18 cellular contexts compared by ENCODE assay signal in genomic region chr1:151408891-151409290, GRCh38. TPM values are rescaled to one million over a fixed set of nuclear protein-coding genes. Genes with fewer than 3 reads are reported as not detected.
DNase-seq lines count a peak whose midpoint lies in the region; ATAC-seq and TF ChIP-seq lines count a peak whose summit lies in the region.
"Had no signal": no experiment of that assay in that cellular context is flagged by ENCODE, and none has a peak within 500 bp of the region (broad histone marks: within the 10 kb centered on the region; RNA-seq: fewer than 3 reads in every experiment).

No MANE protein-coding gene starts in this region.

- no peak overlapping the region for H3K4me3 ChIP-seq in AG10803 (ENCODE audit: low read length)
- H3K4me3 ChIP-seq: PC-9 had no signal

- DNase-seq in AG10803 (ENCODE audit: low read depth): peak; percentile 8
- DNase-seq in EH (ENCODE audit: low read depth): peak; percentile 33
- DNase-seq in mesothelial cell of epicardium (ENCODE audit: low spot score in 2 of 2, unreplicated experiment in 2 of 2): no peak
- DNase-seq in sciatic nerve (ENCODE audit: low spot score): no peak
- DNase-seq: Caco-2; CD4-positive, CD25-positive, alpha-beta regulatory T cell; NCI-H1048; NCI-H1436 treated with DMSO at 0.1 percent for 48 hours; NCI-H2029 treated with DMSO at 0.1 percent for 48 hours; NCI-H2171 treated with DMSO at 0.1 percent for 48 hours; NCI-H510A; NCI-H774; PC-9 had no signal

- intact Hi-C loops in sciatic nerve (cut with DNase I): no loop called here

- ATAC-seq in activated T-helper 17 cell treated with anti-CD3 and anti-CD28 coated beads, Interleukin-2, amount 50 U/mL, for 72 hours (replicated peaks): no peak
- ATAC-seq in sciatic nerve: no peak
- ATAC-seq in GM18870 (IDR thresholded peaks at IDR 0.05; ENCODE audit: unreplicated experiment): no peak
- ATAC-seq in HG03469 (IDR thresholded peaks at IDR 0.05; ENCODE audit: unreplicated experiment): no peak
- ATAC-seq: HepG2 had no signal

- TF ChIP-seq CTCF in AG10803 (conservative IDR thresholded peaks at IDR 0.05; ENCODE audit: low read length) (no peak), mesothelial cell of epicardium (IDR thresholded peaks at IDR 0.05; ENCODE audit: unreplicated experiment) (no peak)

- no peaks in the 10 kb centered on the region for H3K27me3 Mint-ChIP-seq in activated T-helper 17 cell treated with anti-CD3 and anti-CD28 coated beads, Interleukin-2, amount 50 U/mL, for 72 hours
- no peaks in the 10 kb centered on the region for H3K27me3 Mint-ChIP-seq in mesothelial cell of epicardium (ENCODE audit: low read depth)
- H3K27me3 Mint-ChIP-seq: B cell; CD4-positive, CD25-positive, alpha-beta regulatory T cell had no signal

- no peak overlapping the region for H3K4me3 Mint-ChIP-seq in activated T-helper 17 cell treated with anti-CD3 and anti-CD28 coated beads, Interleukin-2, amount 50 U/mL, for 72 hours
- H3K4me3 Mint-ChIP-seq in mesothelial cell of epicardium: no peak overlapping the region
- H3K4me3 Mint-ChIP-seq: B cell had no signal

- H3K9me3 Mint-ChIP-seq in activated T-helper 17 cell treated with anti-CD3 and anti-CD28 coated beads, Interleukin-2, amount 50 U/mL, for 72 hours: no peaks in the 10 kb centered on the region
- H3K9me3 Mint-ChIP-seq in mesothelial cell of epicardium: no peaks in the 10 kb centered on the region
- H3K9me3 Mint-ChIP-seq: CD4-positive, CD25-positive, alpha-beta regulatory T cell had no signal

- peaks cover 8% of the 10 kb centered on the region for H3K4me1 Mint-ChIP-seq in activated T-helper 17 cell treated with anti-CD3 and anti-CD28 coated beads, Interleukin-2, amount 50 U/mL, for 72 hours
- no peaks in the 10 kb centered on the region for H3K4me1 Mint-ChIP-seq in mesothelial cell of epicardium
- H3K4me1 Mint-ChIP-seq: B cell had no signal

- peak overlapping the region; percentile 80 for H3K27ac Mint-ChIP-seq in activated T-helper 17 cell treated with anti-CD3 and anti-CD28 coated beads, Interleukin-2, amount 50 U/mL, for 72 hours
- peak overlapping the region; percentile 6 for H3K27ac Mint-ChIP-seq in mesothelial cell of epicardium
- H3K27ac Mint-ChIP-seq: B cell; CD4-positive, CD25-positive, alpha-beta regulatory T cell had no signal

- H3K36me3 Mint-ChIP-seq in activated T-helper 17 cell treated with anti-CD3 and anti-CD28 coated beads, Interleukin-2, amount 50 U/mL, for 72 hours (ENCODE audit: low read depth): peaks cover 100% of the 10 kb centered on the region
- H3K36me3 Mint-ChIP-seq in mesothelial cell of epicardium: peaks cover 51% of the 10 kb centered on the region

RNA-seq across cellular contexts. Expression of gene PSMB4, which starts 9.5 kb away (rescaled TPM):
- total RNA-seq in activated T-helper 17 cell treated with anti-CD3 and anti-CD28 coated beads, Interleukin-2, amount 50 U/mL, for 72 hours: 100 to 1,000 TPM; 329 to 417 TPM
- total RNA-seq in mesothelial cell of epicardium (202 to 207 TPM (median 202 TPM) in 3 replicates), sciatic nerve (160 TPM)

RNA-seq across cellular contexts. Expression of gene SELENBP1, which starts 36.4 kb away (rescaled TPM):
- not detected for total RNA-seq in activated T-helper 17 cell treated with anti-CD3 and anti-CD28 coated beads, Interleukin-2, amount 50 U/mL, for 72 hours
- total RNA-seq in mesothelial cell of epicardium (51.1 to 58.5 TPM (median 53.3 TPM) in 3 replicates), sciatic nerve (71.9 TPM)
- total RNA-seq: CD4-positive, CD25-positive, alpha-beta regulatory T cell had no signal

RNA-seq across cellular contexts. Expression of gene POGZ, which starts 50.4 kb away (rescaled TPM):
- 10 to 100 TPM; 87.5 to 93.4 TPM for total RNA-seq in activated T-helper 17 cell treated with anti-CD3 and anti-CD28 coated beads, Interleukin-2, amount 50 U/mL, for 72 hours
- 169 to 182 TPM (median 179 TPM) in 3 replicates for total RNA-seq in mesothelial cell of epicardium
- 165 TPM for total RNA-seq in sciatic nerve

Comparison
In these comparisons a context has a peak if more than half of its experiments do, and no peak if none do; other contexts are left out.
1. DNase-seq: peak in AG10803 (single experiment) and EH (single experiment); none in mesothelial cell of epicardium (0 of 2) and sciatic nerve (single experiment).
2. RNA of gene SELENBP1, which starts 36.4 kb away (total RNA-seq): 71.9 TPM in sciatic nerve (single experiment) and 51.1 to 58.5 TPM in mesothelial cell of epicardium; not detected in activated T-helper 17 cell treated with anti-CD3 and anti-CD28 coated beads, Interleukin-2, amount 50 U/mL, for 72 hours; every median in the first group is over 10 times any median in the second.